Comparison of ENCODE assay signal across 17 cellular contexts in the genomic region with DNA sequence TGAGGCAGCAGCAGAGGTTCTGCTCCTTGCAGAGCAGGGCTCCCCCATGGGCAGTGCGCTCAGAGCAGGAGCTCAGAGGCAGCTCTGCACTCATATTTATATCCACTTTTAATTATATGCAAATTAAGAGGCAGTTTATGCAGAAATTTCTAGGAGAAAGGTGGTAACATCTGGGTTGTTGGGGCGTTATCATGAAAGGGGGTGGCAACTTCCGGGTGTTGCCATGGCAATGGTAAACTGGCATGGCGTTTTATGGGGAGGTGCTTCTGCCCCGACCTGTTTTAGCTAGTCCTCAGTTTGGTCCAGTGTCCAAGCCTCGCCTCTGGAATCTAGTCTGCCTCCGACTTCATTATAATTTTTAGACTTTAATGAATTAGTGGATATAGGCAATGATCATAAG.
A peak's percentile ranks its signal among the peaks of the same experiment; 100 is the strongest.
DNase-seq lines count a peak whose midpoint lies in the region; ATAC-seq, FAIRE-seq and TF ChIP-seq lines count a peak whose summit lies in the region.
"Had no signal": no experiment of that assay in that cellular context is flagged by ENCODE, and none has a peak within 500 bp of the region (broad histone marks: within the 10 kb centered on the region; RNA-seq: fewer than 3 reads in every experiment).

No MANE protein-coding gene starts in this region.

- no peak for TF ChIP-seq POLR2A in K562 (conservative IDR thresholded peaks at IDR 0.05)

- H4K20me1 ChIP-seq in K562 (replicated peaks; ENCODE audit: control insufficient read depth, insufficient read depth, low read length) = no peaks in the 10 kb centered on the region

- no peak for TF ChIP-seq CTCF in LNCaP clone FGC (IDR thresholded peaks at IDR 0.05; ENCODE audit: control insufficient read depth, extremely low read depth, insufficient read depth)
- TF ChIP-seq CTCF in K562 (IDR thresholded peaks at IDR 0.05 in 2 of 3, conservative IDR thresholded peaks at IDR 0.05 in 1 of 3; ENCODE audit: insufficient read depth in 2 of 3, low read depth in 1 of 3, low read length in 3 of 3) = no peak
- TF ChIP-seq CTCF in osteocyte (IDR thresholded peaks at IDR 0.05) = no peak
- TF ChIP-seq CTCF in psoas muscle (IDR thresholded peaks at IDR 0.05) = no peak

- no peak for TF ChIP-seq EP300 in K562 (IDR thresholded peaks at IDR 0.05; ENCODE audit: low read length)

- H3K36me3 Mint-ChIP-seq in osteocyte (ENCODE audit: unreplicated experiment) = no peaks in the 10 kb centered on the region

- in situ Hi-C loops in K562 (cut with MboI) = no loop called here

- H3K4me1 Mint-ChIP-seq in osteocyte (ENCODE audit: unreplicated experiment) = no peaks in the 10 kb centered on the region

- no peak overlapping the region for H3K4me3 ChIP-seq in LNCaP clone FGC (ENCODE audit: low read depth, low read length)
- no peak overlapping the region for H3K4me3 ChIP-seq in K562
- no peak overlapping the region for H3K4me3 ChIP-seq in psoas muscle
- H3K4me3 ChIP-seq: GM23248, HAP-1 had no signal

- CTCF ChIA-PET in K562 (lab: Yijun Ruan, JAX; ENCODE audit: low intra/inter-chr PET ratio) = no interaction called here

- intact Hi-C loops in K562 (cut with micrococcal nuclease) (no loop called here), psoas muscle (cut with DNase I) (no loop called here)

- POLR2A ChIA-PET in K562 (lab: Yijun Ruan, JAX) = interaction anchor here (0.6 to 0.8 kb wide), 2 partner anchors 100 to 1483 kb away, joined by 3 read pairs; no protein-coding TSS in a partner anchor

- WGBS in K562 (ENCODE audit: insufficient coverage, low coverage, missing lambda C conversion rate) = 0% methylated on average over 7 of the region's 7 CpGs
- 73 to 77% (median 74%) methylated on average over 7 of the region's 7 CpGs for WGBS in psoas muscle, 3 donors

- H3K4me1 ChIP-seq in K562 (replicated peaks in 1 of 2; ENCODE audit: control insufficient read depth in 2 of 2, insufficient read depth in 2 of 2, low read length in 2 of 2) = no peaks in the 10 kb centered on the region
- H3K4me1 ChIP-seq in psoas muscle = no peaks in the 10 kb centered on the region
- H3K4me1 ChIP-seq: HAP-1 had no signal

- peaks cover 36% of the 10 kb centered on the region for H3K9me3 Mint-ChIP-seq in osteocyte (ENCODE audit: unreplicated experiment)

- H3K4me2 ChIP-seq in K562 (ENCODE audit: insufficient read depth, low read length) = no peak overlapping the region

- H3K79me2 ChIP-seq in K562 (ENCODE audit: control insufficient read depth, insufficient read depth, low read length) = no peaks in the 10 kb centered on the region

- H2AFZ ChIP-seq in K562 (ENCODE audit: low read depth, low read length) = no peak overlapping the region
- H2AFZ ChIP-seq: GM23248 had no signal

- H3K4me3 Mint-ChIP-seq in osteocyte (ENCODE audit: unreplicated experiment) = no peak overlapping the region
- H3K4me3 Mint-ChIP-seq: CD4-positive, alpha-beta T cell had no signal

- no peak for TF ChIP-seq RAD21 in K562 (CRISPR knock-in tag; conservative IDR thresholded peaks at IDR 0.05 in 1 of 2, IDR thresholded peaks at IDR 0.05 in 1 of 2)

- H3K27me3 ChIP-seq in K562 (ENCODE audit: control insufficient read depth in 2 of 2, insufficient read depth in 2 of 2, low read length in 2 of 2) (no peaks in the 10 kb centered on the region), psoas muscle (ENCODE audit: insufficient read depth in 3 of 3, low read length in 2 of 3) (peaks cover 4 to 6% (median 5%) of the 10 kb centered on the region in 3 donors)

- no peaks in the 10 kb centered on the region for H3K27me3 Mint-ChIP-seq in osteocyte (ENCODE audit: unreplicated experiment)
- H3K27me3 Mint-ChIP-seq: CD4-positive, alpha-beta T cell had no signal

- no peaks in the 10 kb centered on the region for H3K36me3 ChIP-seq in K562 (ENCODE audit: control insufficient read depth, insufficient read depth, low read length)
- no peaks in the 10 kb centered on the region for H3K36me3 ChIP-seq in psoas muscle (ENCODE audit: insufficient read depth in 1 of 2, low read depth in 1 of 2)
- H3K36me3 ChIP-seq: HAP-1 had no signal

- peak; percentile 17 for DNase-seq in LNCaP clone FGC (ENCODE audit: low read depth)
- DNase-seq in K562 (ENCODE audit: extremely low read depth in 1 of 4, low spot score in 3 of 4) = no peak
- peak; percentile 38 for DNase-seq in osteocyte (ENCODE audit: extremely low spot score, unreplicated experiment)
- DNase-seq in NCI-H510A treated with DMSO at 0.1 percent for 48 hours (lab: John Stamatoyannopoulos, UW) = no peak
- no peak for DNase-seq in psoas muscle
- no peak for DNase-seq in activated CD8-positive, alpha-beta memory T cell treated with anti-CD3 and anti-CD28 coated beads, Interleukin-2, amount 50 U/mL, for 48 hours
- DNase-seq: AML-193; CD4-positive, alpha-beta T cell; DMS53; DND-41; EL; GM23248 had no signal

- H3K9ac ChIP-seq in K562 (ENCODE audit: insufficient read depth in 1 of 2, low read depth in 2 of 2, low read length in 2 of 2) = no peak overlapping the region
- H3K9ac ChIP-seq: GM23248 had no signal

- BruUV-seq in K562 (replicated peaks; lab: Mats Ljungman, UMichigan) = no TSS peak

- H3K9me3 ChIP-seq in K562 (replicated peaks; ENCODE audit: control insufficient read depth, insufficient read depth, low read depth, low read length) (no peaks in the 10 kb centered on the region), psoas muscle (peaks cover 18% of the 10 kb centered on the region)

- no peak for FAIRE-seq in K562 (lab: Jason Lieb, UNC)
- FAIRE-seq: A204.1, GM12891, GM19239 had no signal

- no peaks in the 10 kb centered on the region for H3K9me1 ChIP-seq in K562 (ENCODE audit: control insufficient read depth, insufficient read depth, low read length)

- no peak overlapping the region for H3K27ac Mint-ChIP-seq in osteocyte (ENCODE audit: unreplicated experiment)
- H3K27ac Mint-ChIP-seq: CD4-positive, alpha-beta T cell had no signal

- ATAC-seq in K562 (no peak), psoas muscle (no peak)

- no peak overlapping the region for H3K27ac ChIP-seq in K562 (ENCODE audit: extremely low read depth, low read depth, low read length)
- no peak overlapping the region for H3K27ac ChIP-seq in psoas muscle
- H3K27ac ChIP-seq: C4-2B, GM23248 had no signal

TF ChIP-seq in K562, 482 proteins besides CTCF, POLR2A, EP300 and RAD21:
- TF ChIP-seq RFX1 (IDR thresholded peaks at IDR 0.05) (peak; percentile 65), POU5F1 (IDR thresholded peaks at IDR 0.05; ENCODE audit: borderline replicate concordance, low read depth, low read length, partially characterized antibody) (no peak)
TF ChIP-seq in K562: peak in this region for 1.

Comparison
In these comparisons a context has a peak if more than half of its experiments do, and no peak if none do; other contexts are left out.
1. DNase-seq: peak in LNCaP clone FGC (single experiment) and osteocyte (single experiment); none in K562 (0 of 4), NCI-H510A treated with DMSO at 0.1 percent for 48 hours (single experiment), psoas muscle (0 of 2) and activated CD8-positive, alpha-beta memory T cell treated with anti-CD3 and anti-CD28 coated beads, Interleukin-2, amount 50 U/mL, for 48 hours (single experiment).